Comparison of ENCODE assay signal across 12 cellular contexts in the genomic region with DNA sequence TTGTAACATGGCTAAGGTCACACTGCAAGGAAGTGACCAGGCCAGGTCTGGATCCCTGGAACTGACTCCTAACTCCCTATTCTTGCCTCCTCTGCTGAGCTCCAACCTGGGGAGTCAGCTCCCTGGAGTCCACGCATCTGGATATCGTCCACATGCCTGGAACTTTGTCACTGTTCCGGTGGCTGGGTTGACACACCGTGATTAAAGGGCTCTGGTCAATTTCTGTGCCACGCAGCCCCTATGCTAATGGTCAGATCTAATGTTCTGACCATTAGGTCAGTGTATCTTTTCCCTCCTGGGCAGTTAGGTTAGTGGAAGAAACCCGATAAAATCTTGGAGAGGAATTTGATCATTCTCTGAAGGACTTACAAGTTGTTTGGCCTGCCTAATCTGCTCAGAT. TPM values are rescaled to one million over a fixed set of nuclear protein-coding genes. Genes with fewer than 3 reads are reported as not detected.
DNase-seq lines count a peak whose midpoint lies in the region; ATAC-seq lines count a peak whose summit lies in the region.
"Had no signal": no experiment of that assay in that cellular context is flagged by ENCODE, and none has a peak within 500 bp of the region (broad histone marks: within the 10 kb centered on the region; RNA-seq: fewer than 3 reads in every experiment).

No MANE protein-coding gene starts in this region.

- H3K4me3 Mint-ChIP-seq in activated T-helper 17 cell treated with anti-CD3 and anti-CD28 coated beads, Interleukin-2, amount 50 U/mL, for 72 hours: peak overlapping the region; percentile 11
- H3K4me3 Mint-ChIP-seq in activated CD8-positive, alpha-beta memory T cell treated with anti-CD3 and anti-CD28 coated beads, Interleukin-2, amount 10 ng/mL, durations not matched to agents 7 days and 5 days: no peak overlapping the region

- H3K14ac ChIP-seq in trophoblast cell (ENCODE audit: low read length): peak overlapping the region; percentile 99

- H3K9me3 Mint-ChIP-seq in activated T-helper 17 cell treated with anti-CD3 and anti-CD28 coated beads, Interleukin-2, amount 50 U/mL, for 72 hours: no peaks in the 10 kb centered on the region
- H3K9me3 Mint-ChIP-seq in activated CD8-positive, alpha-beta memory T cell treated with anti-CD3 and anti-CD28 coated beads, Interleukin-2, amount 10 ng/mL, durations not matched to agents 7 days and 5 days (ENCODE audit: low read depth): no peaks in the 10 kb centered on the region

- H3K36me3 Mint-ChIP-seq in activated T-helper 17 cell treated with anti-CD3 and anti-CD28 coated beads, Interleukin-2, amount 50 U/mL, for 72 hours (ENCODE audit: low read depth): no peaks in the 10 kb centered on the region
- H3K36me3 Mint-ChIP-seq in activated CD8-positive, alpha-beta memory T cell treated with anti-CD3 and anti-CD28 coated beads, Interleukin-2, amount 10 ng/mL, durations not matched to agents 7 days and 5 days: no peaks in the 10 kb centered on the region

- H4K12ac ChIP-seq in trophoblast cell (ENCODE audit: low read depth, low read length): peak overlapping the region; percentile 49

- H3K4me1 Mint-ChIP-seq in activated T-helper 17 cell treated with anti-CD3 and anti-CD28 coated beads, Interleukin-2, amount 50 U/mL, for 72 hours: no peaks in the 10 kb centered on the region
- H3K4me1 Mint-ChIP-seq in activated CD8-positive, alpha-beta memory T cell treated with anti-CD3 and anti-CD28 coated beads, Interleukin-2, amount 10 ng/mL, durations not matched to agents 7 days and 5 days: peaks cover 8% of the 10 kb centered on the region

- H3K9ac ChIP-seq in iPS-15b (ENCODE audit: low read depth, low read length): peak overlapping the region; percentile 3
- peak overlapping the region; percentile 99 for H3K9ac ChIP-seq in trophoblast cell (ENCODE audit: low read length)

- H3K9me3 ChIP-seq in iPS-15b (ENCODE audit: control insufficient read depth, insufficient read depth, low read length) (no peaks in the 10 kb centered on the region), trophoblast cell (ENCODE audit: insufficient read depth, low read depth, low read length) (no peaks in the 10 kb centered on the region)

- H3K4me2 ChIP-seq in trophoblast cell (ENCODE audit: low read length): peak overlapping the region; percentile 84

- H2AFZ ChIP-seq in trophoblast cell (ENCODE audit: insufficient read depth, low read length, poor library complexity): no peak overlapping the region

- H3K27me3 ChIP-seq in iPS-15b (ENCODE audit: control insufficient read depth, insufficient read depth, low read length) (peaks cover 5% of the 10 kb centered on the region), trophoblast cell (ENCODE audit: insufficient read depth, low read length) (no peaks in the 10 kb centered on the region)

- H3K27me3 Mint-ChIP-seq in activated T-helper 17 cell treated with anti-CD3 and anti-CD28 coated beads, Interleukin-2, amount 50 U/mL, for 72 hours: peaks cover 48% of the 10 kb centered on the region
- peaks cover 83% of the 10 kb centered on the region for H3K27me3 Mint-ChIP-seq in activated CD8-positive, alpha-beta memory T cell treated with anti-CD3 and anti-CD28 coated beads, Interleukin-2, amount 10 ng/mL, durations not matched to agents 7 days and 5 days

- ATAC-seq in activated T-helper 17 cell treated with anti-CD3 and anti-CD28 coated beads, Interleukin-2, amount 50 U/mL, for 72 hours (replicated peaks): no peak
- no peak for ATAC-seq in HG02973 (IDR thresholded peaks at IDR 0.05; ENCODE audit: unreplicated experiment)
- no peak for ATAC-seq in activated CD8-positive, alpha-beta memory T cell treated with anti-CD3 and anti-CD28 coated beads, Interleukin-2, amount 10 ng/mL, durations not matched to agents 7 days and 5 days

- H2AK5ac ChIP-seq in trophoblast cell (ENCODE audit: low read length): peak overlapping the region; percentile 53

- peak overlapping the region; percentile 73 for H3K18ac ChIP-seq in trophoblast cell (ENCODE audit: low read length)

- no peak overlapping the region for H3K23ac ChIP-seq in trophoblast cell (ENCODE audit: low read length)

- peaks cover 34% of the 10 kb centered on the region for H3K79me2 ChIP-seq in trophoblast cell (ENCODE audit: control insufficient read depth, insufficient read depth, low read length, poor library complexity)

- no peak overlapping the region for H2BK12ac ChIP-seq in trophoblast cell (ENCODE audit: low read length)

- CTCF ChIA-PET in activated CD8-positive, alpha-beta memory T cell treated with anti-CD3 and anti-CD28 coated beads, Interleukin-2, amount 10 ng/mL, durations not matched to agents 7 days and 5 days (lab: Charles Lee): interaction anchor here (1.3 kb wide), 1 partner anchor 11 kb away, joined by 3 read pairs; no protein-coding TSS in a partner anchor

- H2BK5ac ChIP-seq in trophoblast cell (ENCODE audit: low read depth, low read length, poor library complexity): peak overlapping the region; percentile 98

- no peak overlapping the region for H3K4ac ChIP-seq in trophoblast cell (ENCODE audit: low read depth, low read length)

- DNase-seq in EH (ENCODE audit: low read depth) (peak; percentile 16), trophoblast cell (peak; percentile 86 to 97), NCI-H1092 (lab: John Stamatoyannopoulos, UW) (no peak)
- no peak for DNase-seq in stimulated activated CD8-positive, alpha-beta memory T cell treated with anti-CD3 and anti-CD28 coated beads, Interleukin-4, amount 100 ng/mL, for 48 hours
- DNase-seq in activated CD8-positive, alpha-beta memory T cell treated with anti-CD3 and anti-CD28 coated beads, Interleukin-2, amount 10 ng/mL, durations not matched to agents 7 days and 5 days: no peak
- DNase-seq: activated CD4-positive, CD25-positive, alpha-beta regulatory T cell treated with anti-CD3 and anti-CD28 coated beads, Interleukin-2, amount 50 U/mL, for 72 hours; dermis blood vessel endothelial cell; DMS53; NCI-H1417 treated with DMSO at 0.1 percent for 48 hours had no signal

- WGBS in trophoblast cell (ENCODE audit: extremely low coverage, insufficient coverage, insufficient read length): no CpG with 5 or more reads among the region's 6 CpGs

- peak overlapping the region; percentile 100 for H3K27ac ChIP-seq in trophoblast cell (ENCODE audit: low read depth, low read length)

- peak overlapping the region; percentile 100 for H4K91ac ChIP-seq in trophoblast cell (ENCODE audit: low read depth, low read length)

- H3K4me1 ChIP-seq in iPS-15b (ENCODE audit: control insufficient read depth, insufficient read depth, low read length) (peaks cover 27% of the 10 kb centered on the region), trophoblast cell (ENCODE audit: control insufficient read depth in 1 of 2, insufficient read depth in 2 of 2, low read length in 2 of 2) (peaks cover 7 to 15% of the 10 kb centered on the region in 2 experiments)

- H2BK120ac ChIP-seq in trophoblast cell (ENCODE audit: insufficient read depth, low read length, poor library complexity): peak overlapping the region; percentile 95

- peak overlapping the region; percentile 90 for H3K4me3 ChIP-seq in iPS-15b (ENCODE audit: low read depth, low read length)
- H3K4me3 ChIP-seq in trophoblast cell (ENCODE audit: low read depth, low read length): no peak overlapping the region

- no peak overlapping the region for H3K27ac Mint-ChIP-seq in activated T-helper 17 cell treated with anti-CD3 and anti-CD28 coated beads, Interleukin-2, amount 50 U/mL, for 72 hours
- no peak overlapping the region for H3K27ac Mint-ChIP-seq in activated CD8-positive, alpha-beta memory T cell treated with anti-CD3 and anti-CD28 coated beads, Interleukin-2, amount 10 ng/mL, durations not matched to agents 7 days and 5 days

- H3K36me3 ChIP-seq in iPS-15b (ENCODE audit: control insufficient read depth, insufficient read depth, low read length) (peaks cover 7% of the 10 kb centered on the region), trophoblast cell (ENCODE audit: control insufficient read depth in 1 of 2, insufficient read depth in 2 of 2, low read length in 2 of 2) (peaks cover 15 to 19% of the 10 kb centered on the region in 2 experiments)

- H4K8ac ChIP-seq in trophoblast cell (ENCODE audit: low read depth, low read length): peak overlapping the region; percentile 98

- H3K79me1 ChIP-seq in trophoblast cell (ENCODE audit: low read length): peaks cover 63% of the 10 kb centered on the region

RNA-seq across cellular contexts. Expression of a gene that starts 1.6 kb away (rescaled TPM):
- 1 to 10 TPM; 3.0 to 9.7 TPM for total RNA-seq in activated T-helper 17 cell treated with anti-CD3 and anti-CD28 coated beads, Interleukin-2, amount 50 U/mL, for 72 hours
- polyA plus RNA-seq in trophoblast cell (2013): 3,520 and 3,660 TPM in 2 replicates
- total RNA-seq in activated CD8-positive, alpha-beta memory T cell treated with anti-CD3 and anti-CD28 coated beads, Interleukin-2, amount 10 ng/mL, durations not matched to agents 7 days and 5 days: 1 to 10 TPM; 4.1 to 5.5 TPM

Comparison
In these comparisons a context has a peak if more than half of its experiments do, and no peak if none do; other contexts are left out.
1. DNase-seq: peak in EH (single experiment) and trophoblast cell (2 of 2); none in stimulated activated CD8-positive, alpha-beta memory T cell treated with anti-CD3 and anti-CD28 coated beads, Interleukin-4, amount 100 ng/mL, for 48 hours (single experiment), NCI-H1092 (single experiment) and activated CD8-positive, alpha-beta memory T cell treated with anti-CD3 and anti-CD28 coated beads, Interleukin-2, amount 10 ng/mL, durations not matched to agents 7 days and 5 days (single experiment).